Comparison of ENCODE assay signal across 10 cellular contexts in the genomic region with DNA sequence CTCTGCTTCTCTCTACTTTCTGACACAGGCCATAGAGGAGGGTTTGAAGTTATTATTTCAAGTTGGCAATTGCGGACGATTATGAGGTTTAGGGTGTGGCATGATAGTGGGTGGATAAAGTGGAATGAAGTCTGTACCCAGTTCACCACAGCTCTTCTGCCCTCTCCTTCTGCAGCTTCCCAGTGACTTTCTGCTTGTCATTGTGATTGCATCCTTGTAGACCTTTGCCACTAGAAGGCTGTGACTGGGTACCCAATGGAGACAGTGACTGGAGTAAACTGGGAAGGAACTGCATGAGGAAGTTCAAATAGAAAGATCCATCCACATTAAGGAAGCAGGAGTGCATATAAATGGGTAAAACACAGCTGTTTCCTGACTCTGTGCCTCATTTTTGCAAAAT. TPM values are rescaled to one million over a fixed set of nuclear protein-coding genes. Genes with fewer than 3 reads are reported as not detected.
"Had no signal": no experiment of that assay in that cellular context is flagged by ENCODE, and none has a peak within 500 bp of the region (broad histone marks: within the 10 kb centered on the region; RNA-seq: fewer than 3 reads in every experiment).

No MANE protein-coding gene starts in this region.

- H3K4me1 Mint-ChIP-seq: IgD-negative memory B cell had no signal

- H3K27ac ChIP-seq: GM23248, HL-60 had no signal

- H3K36me3 ChIP-seq: HAP-1 had no signal

- H3K9me3 ChIP-seq: HAP-1 had no signal

- H3K4me3 ChIP-seq: GM23248, HAP-1 had no signal

- H3K4me1 ChIP-seq: HAP-1 had no signal

- H3K4me3 Mint-ChIP-seq: HFFc6, IgD-negative memory B cell had no signal

- H3K27me3 Mint-ChIP-seq: IgD-negative memory B cell had no signal

- H3K27ac Mint-ChIP-seq: HFFc6 had no signal

- FAIRE-seq: HepG2 had no signal

- DNase-seq: GM23248, GOT3, H7, HFFc6 had no signal

- ATAC-seq: HCT116, HepG2 had no signal

RNA-seq across cellular contexts. Expression of a gene that starts 53.5 kb away (rescaled TPM):
- total RNA-seq: GM23248, H4, H7, HepG2, HFFc6 had no signal
